ENCODE assay signal across 15 cellular contexts in genomic region chr9:76351006-76351405, GRCh38.
"Had no signal": no experiment of that assay in that cellular context is flagged by ENCODE, and none has a peak within 500 bp of the region (broad histone marks: within the 10 kb centered on the region; RNA-seq: fewer than 3 reads in every experiment).

No MANE protein-coding gene starts in this region.

- H3K9me3 ChIP-seq: left lung, mucosa of descending colon, psoas muscle, sigmoid colon had no signal

- H3K9me3 Mint-ChIP-seq: activated CD4-positive, alpha-beta T cell treated with anti-CD3 and anti-CD28 coated beads, Interleukin-2, amount 10 ng/mL, durations not matched to agents 7 days and 5 days; activated naive CD4-positive, alpha-beta T cell treated with anti-CD3 and anti-CD28 coated beads for 36 hours; natural killer cell; stimulated activated naive CD8-positive, alpha-beta T cell treated with anti-CD3 and anti-CD28 coated beads, Interleukin-15, Interleukin-2, amounts not matched to agents 100 ng/mL and 50 ng/mL, for 24 hours had no signal

- FAIRE-seq: keratinocyte had no signal

- DNase-seq: activated CD4-positive, alpha-beta T cell treated with anti-CD3 and anti-CD28 coated beads, Interleukin-2, amount 10 ng/mL, durations not matched to agents 7 days and 5 days; activated CD4-positive, CD25-positive, alpha-beta regulatory T cell; activated CD8-positive, alpha-beta memory T cell treated with anti-CD3 and anti-CD28 coated beads for 24 hours; activated naive CD4-positive, alpha-beta T cell treated with anti-CD3 and anti-CD28 coated beads for 36 hours; effector memory CD4-positive, alpha-beta T cell; left lung; mucosa of descending colon; natural killer cell; psoas muscle; sigmoid colon; stimulated activated CD4-positive, alpha-beta T cell treated with anti-CD3 and anti-CD28 coated beads, Interleukin-12 subunit alpha, Interleukin-12 subunit beta, amount 100 ng/mL, for 4 hours; stimulated activated CD4-positive, alpha-beta T cell treated with anti-CD3 and anti-CD28 coated beads, Interleukin-2, amount 100 ng/mL, for 48 hours had no signal

- H3K4me1 ChIP-seq: left lung, psoas muscle, sigmoid colon had no signal

- H3K36me3 Mint-ChIP-seq: natural killer cell had no signal

- H3K4me3 ChIP-seq: coronary artery, left lung, mucosa of descending colon, psoas muscle, sigmoid colon had no signal

- H3K27ac ChIP-seq: coronary artery, left lung, psoas muscle, sigmoid colon had no signal

- H3K4me1 Mint-ChIP-seq: activated CD4-positive, alpha-beta T cell treated with anti-CD3 and anti-CD28 coated beads, Interleukin-2, amount 10 ng/mL, durations not matched to agents 7 days and 5 days; natural killer cell had no signal

- H3K4me3 Mint-ChIP-seq: activated CD4-positive, alpha-beta T cell treated with anti-CD3 and anti-CD28 coated beads, Interleukin-2, amount 10 ng/mL, durations not matched to agents 7 days and 5 days; activated naive CD4-positive, alpha-beta T cell treated with anti-CD3 and anti-CD28 coated beads for 36 hours; natural killer cell; stimulated activated naive CD8-positive, alpha-beta T cell treated with anti-CD3 and anti-CD28 coated beads, Interleukin-15, Interleukin-2, amounts not matched to agents 100 ng/mL and 50 ng/mL, for 24 hours had no signal

- H3K36me3 ChIP-seq: left lung, sigmoid colon had no signal

- ATAC-seq: left lung, mucosa of descending colon, natural killer cell, psoas muscle had no signal

- H3K27ac Mint-ChIP-seq: activated CD4-positive, alpha-beta T cell treated with anti-CD3 and anti-CD28 coated beads, Interleukin-2, amount 10 ng/mL, durations not matched to agents 7 days and 5 days; activated naive CD4-positive, alpha-beta T cell treated with anti-CD3 and anti-CD28 coated beads for 36 hours; natural killer cell; stimulated activated naive CD8-positive, alpha-beta T cell treated with anti-CD3 and anti-CD28 coated beads, Interleukin-15, Interleukin-2, amounts not matched to agents 100 ng/mL and 50 ng/mL, for 24 hours had no signal

- H3K27me3 ChIP-seq: left lung, sigmoid colon had no signal
